1 cellular context compared by ENCODE assay signal in the genomic region with DNA sequence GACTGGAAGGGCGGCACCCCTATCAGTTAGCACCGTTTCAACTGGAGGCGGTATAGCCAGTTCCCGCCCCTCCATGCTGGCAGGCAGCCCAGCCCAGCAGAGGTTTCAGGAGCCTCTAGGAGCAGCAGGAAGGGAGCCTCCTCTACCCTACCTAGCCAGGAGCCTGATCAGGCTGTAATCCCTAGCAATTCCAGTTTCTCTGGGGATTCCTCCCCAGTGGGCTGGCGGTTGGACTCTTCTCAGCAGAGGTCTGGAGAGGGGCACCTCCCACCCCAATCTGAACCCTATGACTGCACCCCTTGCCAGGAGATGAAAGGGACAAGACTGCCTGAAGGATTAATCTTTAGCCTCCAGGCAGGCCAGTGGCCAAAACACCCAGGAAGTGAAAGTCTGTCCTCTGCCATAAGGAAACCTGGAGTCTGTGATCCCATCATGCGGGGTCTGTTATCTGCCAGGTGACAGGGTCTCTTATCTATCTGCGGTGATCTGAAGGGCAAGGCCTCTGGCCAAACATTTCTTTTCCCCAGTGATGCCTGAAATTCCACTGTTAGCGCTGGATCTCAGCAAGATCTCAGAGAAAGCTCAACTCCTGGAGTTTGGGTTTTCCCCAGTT.
TF ChIP-seq lines count a peak whose summit lies in the region.

No MANE protein-coding gene starts in this region.

TF ChIP-seq in WTC11, 78 proteins besides CTCF, POLR2A, EP300 and RAD21 (continued from another document):
- TF ChIP-seq, protein P1, sequence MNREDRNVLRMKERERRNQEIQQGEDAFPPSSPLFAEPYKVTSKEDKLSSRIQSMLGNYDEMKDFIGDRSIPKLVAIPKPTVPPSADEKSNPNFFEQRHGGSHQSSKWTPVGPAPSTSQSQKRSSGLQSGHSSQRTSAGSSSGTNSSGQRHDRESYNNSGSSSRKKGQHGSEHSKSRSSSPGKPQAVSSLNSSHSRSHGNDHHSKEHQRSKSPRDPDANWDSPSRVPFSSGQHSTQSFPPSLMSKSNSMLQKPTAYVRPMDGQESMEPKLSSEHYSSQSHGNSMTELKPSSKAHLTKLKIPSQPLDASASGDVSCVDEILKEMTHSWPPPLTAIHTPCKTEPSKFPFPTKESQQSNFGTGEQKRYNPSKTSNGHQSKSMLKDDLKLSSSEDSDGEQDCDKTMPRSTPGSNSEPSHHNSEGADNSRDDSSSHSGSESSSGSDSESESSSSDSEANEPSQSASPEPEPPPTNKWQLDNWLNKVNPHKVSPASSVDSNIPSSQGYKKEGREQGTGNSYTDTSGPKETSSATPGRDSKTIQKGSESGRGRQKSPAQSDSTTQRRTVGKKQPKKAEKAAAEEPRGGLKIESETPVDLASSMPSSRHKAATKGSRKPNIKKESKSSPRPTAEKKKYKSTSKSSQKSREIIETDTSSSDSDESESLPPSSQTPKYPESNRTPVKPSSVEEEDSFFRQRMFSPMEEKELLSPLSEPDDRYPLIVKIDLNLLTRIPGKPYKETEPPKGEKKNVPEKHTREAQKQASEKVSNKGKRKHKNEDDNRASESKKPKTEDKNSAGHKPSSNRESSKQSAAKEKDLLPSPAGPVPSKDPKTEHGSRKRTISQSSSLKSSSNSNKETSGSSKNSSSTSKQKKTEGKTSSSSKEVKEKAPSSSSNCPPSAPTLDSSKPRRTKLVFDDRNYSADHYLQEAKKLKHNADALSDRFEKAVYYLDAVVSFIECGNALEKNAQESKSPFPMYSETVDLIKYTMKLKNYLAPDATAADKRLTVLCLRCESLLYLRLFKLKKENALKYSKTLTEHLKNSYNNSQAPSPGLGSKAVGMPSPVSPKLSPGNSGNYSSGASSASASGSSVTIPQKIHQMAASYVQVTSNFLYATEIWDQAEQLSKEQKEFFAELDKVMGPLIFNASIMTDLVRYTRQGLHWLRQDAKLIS (CRISPR knock-in tag; IDR thresholded peaks at IDR 0.05; ENCODE audit: borderline replicate concordance) = no peak
- TF ChIP-seq, protein P2, sequence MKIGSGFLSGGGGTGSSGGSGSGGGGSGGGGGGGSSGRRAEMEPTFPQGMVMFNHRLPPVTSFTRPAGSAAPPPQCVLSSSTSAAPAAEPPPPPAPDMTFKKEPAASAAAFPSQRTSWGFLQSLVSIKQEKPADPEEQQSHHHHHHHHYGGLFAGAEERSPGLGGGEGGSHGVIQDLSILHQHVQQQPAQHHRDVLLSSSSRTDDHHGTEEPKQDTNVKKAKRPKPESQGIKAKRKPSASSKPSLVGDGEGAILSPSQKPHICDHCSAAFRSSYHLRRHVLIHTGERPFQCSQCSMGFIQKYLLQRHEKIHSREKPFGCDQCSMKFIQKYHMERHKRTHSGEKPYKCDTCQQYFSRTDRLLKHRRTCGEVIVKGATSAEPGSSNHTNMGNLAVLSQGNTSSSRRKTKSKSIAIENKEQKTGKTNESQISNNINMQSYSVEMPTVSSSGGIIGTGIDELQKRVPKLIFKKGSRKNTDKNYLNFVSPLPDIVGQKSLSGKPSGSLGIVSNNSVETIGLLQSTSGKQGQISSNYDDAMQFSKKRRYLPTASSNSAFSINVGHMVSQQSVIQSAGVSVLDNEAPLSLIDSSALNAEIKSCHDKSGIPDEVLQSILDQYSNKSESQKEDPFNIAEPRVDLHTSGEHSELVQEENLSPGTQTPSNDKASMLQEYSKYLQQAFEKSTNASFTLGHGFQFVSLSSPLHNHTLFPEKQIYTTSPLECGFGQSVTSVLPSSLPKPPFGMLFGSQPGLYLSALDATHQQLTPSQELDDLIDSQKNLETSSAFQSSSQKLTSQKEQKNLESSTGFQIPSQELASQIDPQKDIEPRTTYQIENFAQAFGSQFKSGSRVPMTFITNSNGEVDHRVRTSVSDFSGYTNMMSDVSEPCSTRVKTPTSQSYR (CRISPR knock-in tag; IDR thresholded peaks at IDR 0.05) = no peak
- TF ChIP-seq TEAD4 (CRISPR knock-in tag; IDR thresholded peaks at IDR 0.05) (no peak), ZNF423 (CRISPR knock-in tag; IDR thresholded peaks at IDR 0.05) (no peak), TEAD1 (CRISPR knock-in tag; IDR thresholded peaks at IDR 0.05) (no peak), OVOL2 (CRISPR knock-in tag; IDR thresholded peaks at IDR 0.05; ENCODE audit: borderline replicate concordance) (no peak), TCF7 (CRISPR knock-in tag; IDR thresholded peaks at IDR 0.05; ENCODE audit: low read depth) (no peak)
- TF ChIP-seq, protein P3, sequence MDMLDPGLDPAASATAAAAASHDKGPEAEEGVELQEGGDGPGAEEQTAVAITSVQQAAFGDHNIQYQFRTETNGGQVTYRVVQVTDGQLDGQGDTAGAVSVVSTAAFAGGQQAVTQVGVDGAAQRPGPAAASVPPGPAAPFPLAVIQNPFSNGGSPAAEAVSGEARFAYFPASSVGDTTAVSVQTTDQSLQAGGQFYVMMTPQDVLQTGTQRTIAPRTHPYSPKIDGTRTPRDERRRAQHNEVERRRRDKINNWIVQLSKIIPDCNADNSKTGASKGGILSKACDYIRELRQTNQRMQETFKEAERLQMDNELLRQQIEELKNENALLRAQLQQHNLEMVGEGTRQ (CRISPR knock-in tag; IDR thresholded peaks at IDR 0.05) = no peak
- TF ChIP-seq, protein P4, sequence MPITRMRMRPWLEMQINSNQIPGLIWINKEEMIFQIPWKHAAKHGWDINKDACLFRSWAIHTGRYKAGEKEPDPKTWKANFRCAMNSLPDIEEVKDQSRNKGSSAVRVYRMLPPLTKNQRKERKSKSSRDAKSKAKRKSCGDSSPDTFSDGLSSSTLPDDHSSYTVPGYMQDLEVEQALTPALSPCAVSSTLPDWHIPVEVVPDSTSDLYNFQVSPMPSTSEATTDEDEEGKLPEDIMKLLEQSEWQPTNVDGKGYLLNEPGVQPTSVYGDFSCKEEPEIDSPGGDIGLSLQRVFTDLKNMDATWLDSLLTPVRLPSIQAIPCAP (CRISPR knock-in tag; IDR thresholded peaks at IDR 0.05) = no peak
- TF ChIP-seq, protein P5, sequence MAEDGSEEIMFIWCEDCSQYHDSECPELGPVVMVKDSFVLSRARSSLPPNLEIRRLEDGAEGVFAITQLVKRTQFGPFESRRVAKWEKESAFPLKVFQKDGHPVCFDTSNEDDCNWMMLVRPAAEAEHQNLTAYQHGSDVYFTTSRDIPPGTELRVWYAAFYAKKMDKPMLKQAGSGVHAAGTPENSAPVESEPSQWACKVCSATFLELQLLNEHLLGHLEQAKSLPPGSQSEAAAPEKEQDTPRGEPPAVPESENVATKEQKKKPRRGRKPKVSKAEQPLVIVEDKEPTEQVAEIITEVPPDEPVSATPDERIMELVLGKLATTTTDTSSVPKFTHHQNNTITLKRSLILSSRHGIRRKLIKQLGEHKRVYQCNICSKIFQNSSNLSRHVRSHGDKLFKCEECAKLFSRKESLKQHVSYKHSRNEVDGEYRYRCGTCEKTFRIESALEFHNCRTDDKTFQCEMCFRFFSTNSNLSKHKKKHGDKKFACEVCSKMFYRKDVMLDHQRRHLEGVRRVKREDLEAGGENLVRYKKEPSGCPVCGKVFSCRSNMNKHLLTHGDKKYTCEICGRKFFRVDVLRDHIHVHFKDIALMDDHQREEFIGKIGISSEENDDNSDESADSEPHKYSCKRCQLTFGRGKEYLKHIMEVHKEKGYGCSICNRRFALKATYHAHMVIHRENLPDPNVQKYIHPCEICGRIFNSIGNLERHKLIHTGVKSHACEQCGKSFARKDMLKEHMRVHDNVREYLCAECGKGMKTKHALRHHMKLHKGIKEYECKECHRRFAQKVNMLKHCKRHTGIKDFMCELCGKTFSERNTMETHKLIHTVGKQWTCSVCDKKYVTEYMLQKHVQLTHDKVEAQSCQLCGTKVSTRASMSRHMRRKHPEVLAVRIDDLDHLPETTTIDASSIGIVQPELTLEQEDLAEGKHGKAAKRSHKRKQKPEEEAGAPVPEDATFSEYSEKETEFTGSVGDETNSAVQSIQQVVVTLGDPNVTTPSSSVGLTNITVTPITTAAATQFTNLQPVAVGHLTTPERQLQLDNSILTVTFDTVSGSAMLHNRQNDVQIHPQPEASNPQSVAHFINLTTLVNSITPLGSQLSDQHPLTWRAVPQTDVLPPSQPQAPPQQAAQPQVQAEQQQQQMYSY (CRISPR knock-in tag; IDR thresholded peaks at IDR 0.05) = no peak
